1 cellular context compared by ENCODE assay signal in genomic region chr19:10230904-10231623, GRCh38.
TF ChIP-seq lines count a peak whose summit lies in the region.

A gene with protein sequence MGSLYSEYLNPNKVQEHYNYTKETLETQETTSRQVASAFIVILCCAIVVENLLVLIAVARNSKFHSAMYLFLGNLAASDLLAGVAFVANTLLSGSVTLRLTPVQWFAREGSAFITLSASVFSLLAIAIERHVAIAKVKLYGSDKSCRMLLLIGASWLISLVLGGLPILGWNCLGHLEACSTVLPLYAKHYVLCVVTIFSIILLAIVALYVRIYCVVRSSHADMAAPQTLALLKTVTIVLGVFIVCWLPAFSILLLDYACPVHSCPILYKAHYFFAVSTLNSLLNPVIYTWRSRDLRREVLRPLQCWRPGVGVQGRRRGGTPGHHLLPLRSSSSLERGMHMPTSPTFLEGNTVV (minus strand): TSS chr19:10231331. CDS start chr19:10224905, 6,426 bp downstream.

TF ChIP-seq in K562, 482 proteins besides CTCF, POLR2A, EP300 and RAD21 (continued from another document and continues in another):
- no peak for TF ChIP-seq REST (CRISPR knock-in tag; IDR thresholded peaks at IDR 0.05; ENCODE audit: low read depth)
- TF ChIP-seq ZNF717 (CRISPR knock-in tag; IDR thresholded peaks at IDR 0.05), result no peak
- TF ChIP-seq SP1 (CRISPR knock-in tag; IDR thresholded peaks at IDR 0.05), result peak; percentile 54; the same call in 1 of the 2 replicates
- no peak for TF ChIP-seq RBM17 (IDR thresholded peaks at IDR 0.05; ENCODE audit: borderline replicate concordance, low read depth, low read length)
- no peak for TF ChIP-seq MTF1 (CRISPR knock-in tag; IDR thresholded peaks at IDR 0.05; ENCODE audit: borderline replicate concordance)
- no peak for TF ChIP-seq ESRRA (IDR thresholded peaks at IDR 0.05; ENCODE audit: borderline replicate concordance, low read depth)
- TF ChIP-seq, protein P1, sequence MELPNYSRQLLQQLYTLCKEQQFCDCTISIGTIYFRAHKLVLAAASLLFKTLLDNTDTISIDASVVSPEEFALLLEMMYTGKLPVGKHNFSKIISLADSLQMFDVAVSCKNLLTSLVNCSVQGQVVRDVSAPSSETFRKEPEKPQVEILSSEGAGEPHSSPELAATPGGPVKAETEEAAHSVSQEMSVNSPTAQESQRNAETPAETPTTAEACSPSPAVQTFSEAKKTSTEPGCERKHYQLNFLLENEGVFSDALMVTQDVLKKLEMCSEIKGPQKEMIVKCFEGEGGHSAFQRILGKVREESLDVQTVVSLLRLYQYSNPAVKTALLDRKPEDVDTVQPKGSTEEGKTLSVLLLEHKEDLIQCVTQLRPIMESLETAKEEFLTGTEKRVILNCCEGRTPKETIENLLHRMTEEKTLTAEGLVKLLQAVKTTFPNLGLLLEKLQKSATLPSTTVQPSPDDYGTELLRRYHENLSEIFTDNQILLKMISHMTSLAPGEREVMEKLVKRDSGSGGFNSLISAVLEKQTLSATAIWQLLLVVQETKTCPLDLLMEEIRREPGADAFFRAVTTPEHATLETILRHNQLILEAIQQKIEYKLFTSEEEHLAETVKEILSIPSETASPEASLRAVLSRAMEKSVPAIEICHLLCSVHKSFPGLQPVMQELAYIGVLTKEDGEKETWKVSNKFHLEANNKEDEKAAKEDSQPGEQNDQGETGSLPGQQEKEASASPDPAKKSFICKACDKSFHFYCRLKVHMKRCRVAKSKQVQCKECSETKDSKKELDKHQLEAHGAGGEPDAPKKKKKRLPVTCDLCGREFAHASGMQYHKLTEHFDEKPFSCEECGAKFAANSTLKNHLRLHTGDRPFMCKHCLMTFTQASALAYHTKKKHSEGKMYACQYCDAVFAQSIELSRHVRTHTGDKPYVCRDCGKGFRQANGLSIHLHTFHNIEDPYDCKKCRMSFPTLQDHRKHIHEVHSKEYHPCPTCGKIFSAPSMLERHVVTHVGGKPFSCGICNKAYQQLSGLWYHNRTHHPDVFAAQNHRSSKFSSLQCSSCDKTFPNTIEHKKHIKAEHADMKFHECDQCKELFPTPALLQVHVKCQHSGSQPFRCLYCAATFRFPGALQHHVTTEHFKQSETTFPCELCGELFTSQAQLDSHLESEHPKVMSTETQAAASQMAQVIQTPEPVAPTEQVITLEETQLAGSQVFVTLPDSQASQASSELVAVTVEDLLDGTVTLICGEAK (IDR thresholded peaks at IDR 0.05), result peak; percentile 52; the same call in 1 of the 2 replicates
- TF ChIP-seq, protein P1 (CRISPR knock-in tag; IDR thresholded peaks at IDR 0.05), result no peak
- TF ChIP-seq KHSRP (IDR thresholded peaks at IDR 0.05), result peak; percentile 66; the same call in 1 of the 2 replicates
- TF ChIP-seq ZBTB43 (CRISPR knock-in tag; IDR thresholded peaks at IDR 0.05), result no peak
- TF ChIP-seq, protein P2, sequence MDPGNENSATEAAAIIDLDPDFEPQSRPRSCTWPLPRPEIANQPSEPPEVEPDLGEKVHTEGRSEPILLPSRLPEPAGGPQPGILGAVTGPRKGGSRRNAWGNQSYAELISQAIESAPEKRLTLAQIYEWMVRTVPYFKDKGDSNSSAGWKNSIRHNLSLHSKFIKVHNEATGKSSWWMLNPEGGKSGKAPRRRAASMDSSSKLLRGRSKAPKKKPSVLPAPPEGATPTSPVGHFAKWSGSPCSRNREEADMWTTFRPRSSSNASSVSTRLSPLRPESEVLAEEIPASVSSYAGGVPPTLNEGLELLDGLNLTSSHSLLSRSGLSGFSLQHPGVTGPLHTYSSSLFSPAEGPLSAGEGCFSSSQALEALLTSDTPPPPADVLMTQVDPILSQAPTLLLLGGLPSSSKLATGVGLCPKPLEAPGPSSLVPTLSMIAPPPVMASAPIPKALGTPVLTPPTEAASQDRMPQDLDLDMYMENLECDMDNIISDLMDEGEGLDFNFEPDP (CRISPR knock-in tag; IDR thresholded peaks at IDR 0.05), result no peak
- no peak for TF ChIP-seq ZNF324 (CRISPR knock-in tag; IDR thresholded peaks at IDR 0.05)
- TF ChIP-seq NRF1 (conservative IDR thresholded peaks at IDR 0.05 in 1 of 2, IDR thresholded peaks at IDR 0.05 in 1 of 2), result peak; percentile 72 to 80
- no peak for TF ChIP-seq CHD2 (IDR thresholded peaks at IDR 0.05; ENCODE audit: low read depth, low read length)
- TF ChIP-seq POLR2B (IDR thresholded peaks at IDR 0.05; ENCODE audit: low read depth, partially characterized antibody), result peak; percentile 26
- TF ChIP-seq ZNF696 (CRISPR knock-in tag; conservative IDR thresholded peaks at IDR 0.05), result no peak
- no peak for TF ChIP-seq NCOR1 (IDR thresholded peaks at IDR 0.05)
- no peak for TF ChIP-seq RBM25 (IDR thresholded peaks at IDR 0.05; ENCODE audit: low read depth, low read length, severe bottlenecking)
- TF ChIP-seq SLC30A9 (CRISPR knock-in tag; IDR thresholded peaks at IDR 0.05), result no peak
- TF ChIP-seq, protein P3, sequence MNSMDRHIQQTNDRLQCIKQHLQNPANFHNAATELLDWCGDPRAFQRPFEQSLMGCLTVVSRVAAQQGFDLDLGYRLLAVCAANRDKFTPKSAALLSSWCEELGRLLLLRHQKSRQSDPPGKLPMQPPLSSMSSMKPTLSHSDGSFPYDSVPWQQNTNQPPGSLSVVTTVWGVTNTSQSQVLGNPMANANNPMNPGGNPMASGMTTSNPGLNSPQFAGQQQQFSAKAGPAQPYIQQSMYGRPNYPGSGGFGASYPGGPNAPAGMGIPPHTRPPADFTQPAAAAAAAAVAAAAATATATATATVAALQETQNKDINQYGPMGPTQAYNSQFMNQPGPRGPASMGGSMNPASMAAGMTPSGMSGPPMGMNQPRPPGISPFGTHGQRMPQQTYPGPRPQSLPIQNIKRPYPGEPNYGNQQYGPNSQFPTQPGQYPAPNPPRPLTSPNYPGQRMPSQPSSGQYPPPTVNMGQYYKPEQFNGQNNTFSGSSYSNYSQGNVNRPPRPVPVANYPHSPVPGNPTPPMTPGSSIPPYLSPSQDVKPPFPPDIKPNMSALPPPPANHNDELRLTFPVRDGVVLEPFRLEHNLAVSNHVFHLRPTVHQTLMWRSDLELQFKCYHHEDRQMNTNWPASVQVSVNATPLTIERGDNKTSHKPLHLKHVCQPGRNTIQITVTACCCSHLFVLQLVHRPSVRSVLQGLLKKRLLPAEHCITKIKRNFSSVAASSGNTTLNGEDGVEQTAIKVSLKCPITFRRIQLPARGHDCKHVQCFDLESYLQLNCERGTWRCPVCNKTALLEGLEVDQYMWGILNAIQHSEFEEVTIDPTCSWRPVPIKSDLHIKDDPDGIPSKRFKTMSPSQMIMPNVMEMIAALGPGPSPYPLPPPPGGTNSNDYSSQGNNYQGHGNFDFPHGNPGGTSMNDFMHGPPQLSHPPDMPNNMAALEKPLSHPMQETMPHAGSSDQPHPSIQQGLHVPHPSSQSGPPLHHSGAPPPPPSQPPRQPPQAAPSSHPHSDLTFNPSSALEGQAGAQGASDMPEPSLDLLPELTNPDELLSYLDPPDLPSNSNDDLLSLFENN (IDR thresholded peaks at IDR 0.05; ENCODE audit: low read depth in 2 of 2, low read length in 2 of 2), result no peak
- no peak for TF ChIP-seq HDAC2 (IDR thresholded peaks at IDR 0.05)
- TF ChIP-seq, protein P4, sequence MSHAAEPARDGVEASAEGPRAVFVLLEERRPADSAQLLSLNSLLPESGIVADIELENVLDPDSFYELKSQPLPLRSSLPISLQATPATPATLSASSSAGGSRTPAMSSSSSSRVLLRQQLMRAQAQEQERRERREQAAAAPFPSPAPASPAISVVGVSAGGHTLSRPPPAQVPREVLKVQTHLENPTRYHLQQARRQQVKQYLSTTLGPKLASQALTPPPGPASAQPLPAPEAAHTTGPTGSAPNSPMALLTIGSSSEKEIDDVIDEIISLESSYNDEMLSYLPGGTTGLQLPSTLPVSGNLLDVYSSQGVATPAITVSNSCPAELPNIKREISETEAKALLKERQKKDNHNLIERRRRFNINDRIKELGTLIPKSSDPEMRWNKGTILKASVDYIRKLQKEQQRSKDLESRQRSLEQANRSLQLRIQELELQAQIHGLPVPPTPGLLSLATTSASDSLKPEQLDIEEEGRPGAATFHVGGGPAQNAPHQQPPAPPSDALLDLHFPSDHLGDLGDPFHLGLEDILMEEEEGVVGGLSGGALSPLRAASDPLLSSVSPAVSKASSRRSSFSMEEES (CRISPR knock-in tag; IDR thresholded peaks at IDR 0.05), result no peak
- TF ChIP-seq PTBP1 (IDR thresholded peaks at IDR 0.05; ENCODE audit: low read depth, low read length), result no peak
- no peak for TF ChIP-seq CREBBP (IDR thresholded peaks at IDR 0.05; ENCODE audit: low read depth, low read length)
- TF ChIP-seq E4F1 (CRISPR knock-in tag; IDR thresholded peaks at IDR 0.05; ENCODE audit: borderline replicate concordance), result no peak
- TF ChIP-seq DACH1 (IDR thresholded peaks at IDR 0.05; ENCODE audit: partially characterized antibody), result no peak
- no peak for TF ChIP-seq KLF13 (tag; IDR thresholded peaks at IDR 0.05; ENCODE audit: borderline replicate concordance, low read depth)
- no peak for TF ChIP-seq ZNF707 (CRISPR knock-in tag; conservative IDR thresholded peaks at IDR 0.05)
- no peak for TF ChIP-seq ZBTB12 (CRISPR knock-in tag; IDR thresholded peaks at IDR 0.05)
